In genomic region chr20:33821270-33821836, GRCh38 we compare ENCODE assay signal across 22 cellular contexts.
"Had no signal": no experiment of that assay in that cellular context is flagged by ENCODE, and none has a peak within 500 bp of the region (broad histone marks: within the 10 kb centered on the region; RNA-seq: fewer than 3 reads in every experiment).

No MANE protein-coding gene starts in this region.

- ATAC-seq: activated CD8-positive, alpha-beta memory T cell treated with anti-CD3 and anti-CD28 coated beads, Interleukin-2, amount 10 ng/mL, durations not matched to agents 7 days and 5 days; T-helper 17 cell; WTC11 had no signal

- H3K4me3 ChIP-seq: breast epithelium, Peyer's patch had no signal

- H3K36me3 ChIP-seq: breast epithelium, Peyer's patch had no signal

- H3K27ac ChIP-seq: breast epithelium, Peyer's patch had no signal

- DNase-seq: activated CD4-positive, alpha-beta T cell treated with anti-CD3 and anti-CD28 coated beads for 48 hours; activated CD4-positive, alpha-beta T cell treated with anti-CD3 and anti-CD28 coated beads, Interleukin-2, amount 50 U/mL, for 4 hours; activated CD4-positive, CD25-positive, alpha-beta regulatory T cell treated with anti-CD3 and anti-CD28 coated beads, Interleukin-2, amount 50 U/mL, for 72 hours; activated CD8-positive, alpha-beta memory T cell treated with anti-CD3 and anti-CD28 coated beads, Interleukin-2, amount 10 ng/mL, durations not matched to agents 7 days and 5 days; activated effector memory CD4-positive, alpha-beta T cell treated with Interleukin-2 at 50 U/mL for 16 hours; activated naive CD4-positive, alpha-beta T cell; activated T-cell treated with anti-CD3 and anti-CD28 coated beads, Interleukin-2, amount 50 U/mL, for 24 hours; aorta; central memory CD4-positive, alpha-beta T cell; MM.1S; NCI-H1105; NCI-H1436; NCI-H1694 treated with DMSO at 0.1 percent for 48 hours; NCI-H2029 treated with DMSO at 0.1 percent for 48 hours; NCI-H510A treated with DMSO at 0.1 percent for 48 hours; NCI-H748 treated with DMSO at 0.1 percent for 48 hours; SHP77 treated with DMSO at 0.1 percent for 48 hours; T-helper 17 cell; T-helper 9 cell had no signal

- H3K9me3 ChIP-seq: breast epithelium, Peyer's patch had no signal

- H3K27me3 ChIP-seq: breast epithelium, Peyer's patch had no signal

- H3K4me1 ChIP-seq: breast epithelium had no signal
